14 cellular contexts compared by ENCODE assay signal in genomic region chr1:234638832-234639799, GRCh38. TPM values are rescaled to one million over a fixed set of nuclear protein-coding genes. Genes with fewer than 3 reads are reported as not detected.
A peak's percentile ranks its signal among the peaks of the same experiment; 100 is the strongest.
DNase-seq lines count a peak whose midpoint lies in the region; ATAC-seq, FAIRE-seq and TF ChIP-seq lines count a peak whose summit lies in the region.
"Had no signal": no experiment of that assay in that cellular context is flagged by ENCODE, and none has a peak within 500 bp of the region (broad histone marks: within the 10 kb centered on the region; RNA-seq: fewer than 3 reads in every experiment).

No MANE protein-coding gene starts in this region.

- H3K9ac ChIP-seq in K562 (ENCODE audit: insufficient read depth in 1 of 2, low read depth in 2 of 2, low read length in 2 of 2): no peak overlapping the region

- TF ChIP-seq POLR2A in K562 (conservative IDR thresholded peaks at IDR 0.05): no peak

- no peak for TF ChIP-seq RAD21 in K562 (CRISPR knock-in tag; conservative IDR thresholded peaks at IDR 0.05 in 1 of 2, IDR thresholded peaks at IDR 0.05 in 1 of 2)

- intact Hi-C loops in K562 (cut with micrococcal nuclease): no loop called here

- no peaks in the 10 kb centered on the region for H3K9me1 ChIP-seq in K562 (ENCODE audit: control insufficient read depth, insufficient read depth, low read length)

- POLR2A ChIA-PET in K562 (lab: Yijun Ruan, JAX): no interaction called here

- no peaks in the 10 kb centered on the region for H4K20me1 ChIP-seq in K562 (replicated peaks; ENCODE audit: control insufficient read depth, insufficient read depth, low read length)

- DNase-seq in DMS 273 treated with DMSO at 0.1 percent for 48 hours (lab: John Stamatoyannopoulos, UW) (peak; percentile 60), NCI-H2171 (lab: John Stamatoyannopoulos, UW) (peak; percentile 66), K562 (ENCODE audit: extremely low read depth in 1 of 4, low spot score in 3 of 4) (no peak), mucosa of gallbladder (ENCODE audit: low spot score) (peak; percentile 65), cerebellar nuclear complex (lab: John Stamatoyannopoulos, UW) (no peak), Ammon's horn (ENCODE audit: low spot score) (no peak), mesenteric fat pad (ENCODE audit: low spot score) (no peak)
- DNase-seq: C1 segment of cervical spinal cord; cortex of kidney; naive thymus-derived CD4-positive, alpha-beta T cell; NCI-H1105; SW 1271 had no signal

- H3K9me3 ChIP-seq in K562 (replicated peaks; ENCODE audit: control insufficient read depth, insufficient read depth, low read depth, low read length): no peaks in the 10 kb centered on the region

- no peak overlapping the region for H3K4me3 ChIP-seq in K562

- H3K36me3 ChIP-seq in K562 (ENCODE audit: control insufficient read depth, insufficient read depth, low read length): no peaks in the 10 kb centered on the region

- CTCF ChIA-PET in K562 (lab: Yijun Ruan, JAX; ENCODE audit: low intra/inter-chr PET ratio): no interaction called here

- FAIRE-seq in K562 (lab: Jason Lieb, UNC): no peak

- 20% methylated on average over 4 of the region's 4 CpGs for whole genome bisulfite sequencing in K562 (ENCODE audit: insufficient coverage, low coverage, missing lambda C conversion rate)

- H2AFZ ChIP-seq in K562 (ENCODE audit: low read depth, low read length): no peak overlapping the region

- TF ChIP-seq EP300 in K562 (IDR thresholded peaks at IDR 0.05; ENCODE audit: low read length): no peak

- in situ Hi-C loops in K562 (cut with MboI): no loop called here

- no peaks in the 10 kb centered on the region; a peak in 2 of 5 replicates for H3K4me1 ChIP-seq in K562 (replicated peaks in 1 of 2; ENCODE audit: control insufficient read depth in 2 of 2, insufficient read depth in 2 of 2, low read length in 2 of 2)

- H3K79me2 ChIP-seq in K562 (ENCODE audit: control insufficient read depth, insufficient read depth, low read length): no peaks in the 10 kb centered on the region

- no peak for TF ChIP-seq CTCF in K562 (IDR thresholded peaks at IDR 0.05 in 2 of 3, conservative IDR thresholded peaks at IDR 0.05 in 1 of 3; ENCODE audit: insufficient read depth in 2 of 3, low read depth in 1 of 3, low read length in 3 of 3)

- no peak overlapping the region for H3K4me2 ChIP-seq in K562 (ENCODE audit: insufficient read depth, low read length)

- no TSS peak for BruUV-seq in K562 (replicated peaks; lab: Mats Ljungman, UMichigan)

- H3K27me3 ChIP-seq in K562 (ENCODE audit: control insufficient read depth in 2 of 2, insufficient read depth in 2 of 2, low read length in 2 of 2): no peaks in the 10 kb centered on the region; a peak in 1 of 5 replicates

- no peak overlapping the region for H3K27ac ChIP-seq in K562 (ENCODE audit: extremely low read depth, low read depth, low read length)

- no peak; the same call in 2 of the 3 replicates for ATAC-seq in K562
- no peak for ATAC-seq in HG03095 (IDR thresholded peaks at IDR 0.05; ENCODE audit: unreplicated experiment)
- ATAC-seq: activated CD4-positive, CD25-positive, alpha-beta regulatory T cell treated with anti-CD3 and anti-CD28 coated beads, Interleukin-2, amount 50 U/mL, for 24 hours; naive thymus-derived CD4-positive, alpha-beta T cell had no signal

TF ChIP-seq in K562, 482 proteins besides CTCF, POLR2A, EP300 and RAD21:
- TF ChIP-seq CC2D1A (IDR thresholded peaks at IDR 0.05) (no peak), HES1 (IDR thresholded peaks at IDR 0.05; ENCODE audit: low read depth) (no peak), ZNF316 (IDR thresholded peaks at IDR 0.05) (0 out of 2 replicates have a peak, but pooled peaks have one; percentile 34), SMARCB1 (IDR thresholded peaks at IDR 0.05; ENCODE audit: insufficient read length, low read depth) (no peak), MEIS2 (IDR thresholded peaks at IDR 0.05; ENCODE audit: partially characterized antibody) (peak; percentile 59)
TF ChIP-seq in K562: peak in this region for 2.

RNA-seq across cellular contexts. Expression of gene IRF2BP2, which starts 29.1 kb away (rescaled TPM):
- 23.6 and 29.2 TPM in 2 replicates for total RNA-seq in K562 (2011; cell fraction: chromatin; rRNA removed; ENCODE audit: low replicate concordance)
- 17.0 and 26.0 TPM in 2 replicates for total RNA-seq in K562 (2011; cell fraction: nucleolus; rRNA removed)
- 17.2 and 26.8 TPM in 2 replicates for total RNA-seq in K562 (2011; cell fraction: nucleoplasm; rRNA removed)
- total RNA-seq in K562 (2014; rRNA removed) (24.4 and 38.8 TPM in 2 replicates), K562 (2014; rRNA removed; fragmentation: Illumina TruSeq; extraction: Trizol) (18.4 and 22.1 TPM in 2 replicates), K562 (2015; rRNA removed; fragmentation: Illumina TruSeq; extraction: Trizol) (35.3 and 39.1 TPM in 2 replicates), K562 (2021) (68.4 and 68.6 TPM in 2 replicates), mucosa of gallbladder (231 TPM), mesenteric fat pad (108 TPM)
- polyA plus RNA-seq in K562 (2011; rRNA removed) (7.7 and 18.0 TPM in 2 replicates), K562 (2014; fragmentation: Illumina TruSeq; extraction: Trizol) (47.0 and 60.0 TPM in 2 replicates), K562 (2014; fragmentation: Nextera tagmentation; extraction: Ambion mirVana) (10 to 100 TPM; 11.4 to 18.2 TPM), K562 (2014; rRNA removed) (19.0 and 30.4 TPM in 2 replicates)
- polyA plus RNA-seq in K562 (2011; cell fraction: cytosol; rRNA removed): 12.4 and 22.0 TPM in 2 replicates
- 73.6 and 97.0 TPM in 2 replicates for polyA plus RNA-seq in K562 (2011; cell fraction: nucleus; rRNA removed)
- 38.3 and 116 TPM in 2 replicates for polyA plus RNA-seq in K562 (2012)
- polyA minus RNA-seq in K562 (2011; rRNA and poly(A)+ RNA removed): 10.8 and 16.9 TPM in 2 replicates
- 43.5 and 61.6 TPM in 2 replicates for polyA minus RNA-seq in K562 (2011; cell fraction: cytosol; rRNA and poly(A)+ RNA removed)
- polyA minus RNA-seq in K562 (2011; cell fraction: nucleus; rRNA and poly(A)+ RNA removed): 22.5 and 41.3 TPM in 2 replicates

Comparison
In these comparisons a context has a peak if more than half of its experiments do, and no peak if none do; other contexts are left out.
1. DNase-seq: peak in DMS 273 treated with DMSO at 0.1 percent for 48 hours (single experiment), NCI-H2171 (single experiment) and mucosa of gallbladder (single experiment); none in K562 (0 of 4), cerebellar nuclear complex (0 of 2), Ammon's horn (single experiment) and mesenteric fat pad (single experiment).